Comparison of ENCODE assay signal across 1 cellular context in genomic region chr2:122652670-122653069, GRCh38.
TF ChIP-seq lines count a peak whose summit lies in the region.

No MANE protein-coding gene starts in this region.

TF ChIP-seq in GM12878, 131 proteins besides CTCF, POLR2A, EP300 and RAD21 (continued from another document):
- no peak for TF ChIP-seq ZBTB11 (CRISPR knock-in tag; IDR thresholded peaks at IDR 0.05)
- no peak for TF ChIP-seq CREM (IDR thresholded peaks at IDR 0.05; ENCODE audit: low read depth)
- no peak for TF ChIP-seq TARDBP (IDR thresholded peaks at IDR 0.05; ENCODE audit: borderline replicate concordance)
- TF ChIP-seq NBN (IDR thresholded peaks at IDR 0.05) = no peak
- no peak for TF ChIP-seq RFX5 (IDR thresholded peaks at IDR 0.05; ENCODE audit: low read depth, low read length)
- no peak for TF ChIP-seq STAT3 (IDR thresholded peaks at IDR 0.05; ENCODE audit: low read depth, low read length)
- TF ChIP-seq KAT2A (conservative IDR thresholded peaks at IDR 0.05; ENCODE audit: control insufficient read depth, low read depth, low read length) = no peak
- TF ChIP-seq ETV6 (conservative IDR thresholded peaks at IDR 0.05 in 1 of 2, IDR thresholded peaks at IDR 0.05 in 1 of 2; ENCODE audit: borderline replicate concordance in 1 of 2, low read depth in 1 of 2) = no peak
- no peak for TF ChIP-seq ZNF207 (IDR thresholded peaks at IDR 0.05; ENCODE audit: borderline replicate concordance)
- no peak for TF ChIP-seq IKZF2 (IDR thresholded peaks at IDR 0.05)
- TF ChIP-seq EED (IDR thresholded peaks at IDR 0.05; ENCODE audit: low read depth) = no peak
- no peak for TF ChIP-seq TAF1 (IDR thresholded peaks at IDR 0.05; ENCODE audit: borderline replicate concordance, low read depth, low read length)
TF ChIP-seq in GM12878: peak in this region for 0.
